In the genomic region with DNA sequence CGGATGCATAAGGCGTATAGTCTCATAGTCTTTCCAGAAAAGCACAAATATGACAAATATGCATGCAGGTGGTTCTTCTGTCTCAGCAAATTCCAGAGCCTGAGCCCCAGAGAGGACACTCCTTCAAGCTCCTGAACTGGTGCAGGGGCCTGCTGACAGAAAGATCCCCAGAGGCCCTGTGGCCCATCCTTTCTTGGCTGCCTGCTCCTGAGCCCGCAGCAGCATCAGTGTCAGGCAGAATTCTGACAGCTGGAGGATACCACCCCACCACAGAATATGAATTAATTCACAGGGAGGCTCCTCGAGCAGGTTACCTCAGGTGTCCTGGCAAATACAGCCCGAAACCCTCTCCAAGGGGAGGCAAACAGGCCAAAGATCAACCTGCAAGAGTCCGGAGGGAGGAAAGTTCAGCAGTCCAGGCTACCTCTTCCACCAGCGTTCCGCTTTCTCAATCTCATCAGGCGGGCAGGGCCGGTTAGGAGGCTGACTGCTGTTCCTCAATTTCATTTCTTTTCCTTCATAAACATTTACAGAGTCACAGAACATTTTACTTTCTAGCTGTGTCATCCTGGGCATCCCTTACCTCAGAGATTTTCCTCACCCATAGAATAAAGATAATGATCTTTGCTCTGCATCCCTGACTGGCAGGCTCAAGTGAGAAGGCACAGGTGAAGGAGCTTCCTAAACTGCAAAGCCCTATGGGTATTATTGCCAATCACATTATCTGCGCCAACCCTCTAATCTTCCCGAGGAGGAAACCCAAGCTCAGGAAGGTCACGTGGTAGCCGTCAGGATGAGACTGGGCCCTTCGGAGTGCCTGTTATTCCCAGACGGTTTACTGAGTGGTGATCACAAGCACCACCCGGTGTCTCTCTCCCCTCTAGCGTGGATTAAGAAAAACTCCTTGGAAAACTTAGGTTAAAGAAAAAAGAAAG, we compare ENCODE assay signal across 1 cellular context.
TF ChIP-seq lines count a peak whose summit lies in the region.

No MANE protein-coding gene starts in this region.

TF ChIP-seq in K562, 482 proteins besides CTCF, POLR2A, EP300 and RAD21 (continued from another document and continues in another):
- TF ChIP-seq, protein P1, sequence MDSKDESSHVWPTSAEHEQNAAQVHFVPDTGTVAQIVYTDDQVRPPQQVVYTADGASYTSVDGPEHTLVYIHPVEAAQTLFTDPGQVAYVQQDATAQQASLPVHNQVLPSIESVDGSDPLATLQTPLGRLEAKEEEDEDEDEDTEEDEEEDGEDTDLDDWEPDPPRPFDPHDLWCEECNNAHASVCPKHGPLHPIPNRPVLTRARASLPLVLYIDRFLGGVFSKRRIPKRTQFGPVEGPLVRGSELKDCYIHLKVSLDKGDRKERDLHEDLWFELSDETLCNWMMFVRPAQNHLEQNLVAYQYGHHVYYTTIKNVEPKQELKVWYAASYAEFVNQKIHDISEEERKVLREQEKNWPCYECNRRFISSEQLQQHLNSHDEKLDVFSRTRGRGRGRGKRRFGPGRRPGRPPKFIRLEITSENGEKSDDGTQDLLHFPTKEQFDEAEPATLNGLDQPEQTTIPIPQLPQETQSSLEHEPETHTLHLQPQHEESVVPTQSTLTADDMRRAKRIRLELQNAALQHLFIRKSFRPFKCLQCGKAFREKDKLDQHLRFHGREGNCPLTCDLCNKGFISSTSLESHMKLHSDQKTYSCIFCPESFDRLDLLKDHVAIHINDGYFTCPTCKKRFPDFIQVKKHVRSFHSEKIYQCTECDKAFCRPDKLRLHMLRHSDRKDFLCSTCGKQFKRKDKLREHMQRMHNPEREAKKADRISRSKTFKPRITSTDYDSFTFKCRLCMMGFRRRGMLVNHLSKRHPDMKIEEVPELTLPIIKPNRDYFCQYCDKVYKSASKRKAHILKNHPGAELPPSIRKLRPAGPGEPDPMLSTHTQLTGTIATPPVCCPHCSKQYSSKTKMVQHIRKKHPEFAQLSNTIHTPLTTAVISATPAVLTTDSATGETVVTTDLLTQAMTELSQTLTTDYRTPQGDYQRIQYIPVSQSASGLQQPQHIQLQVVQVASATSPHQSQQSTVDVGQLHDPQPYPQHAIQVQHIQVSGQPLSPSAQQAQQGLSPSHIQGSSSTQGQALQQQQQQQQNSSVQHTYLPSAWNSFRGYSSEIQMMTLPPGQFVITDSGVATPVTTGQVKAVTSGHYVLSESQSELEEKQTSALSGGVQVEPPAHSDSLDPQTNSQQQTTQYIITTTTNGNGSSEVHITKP (IDR thresholded peaks at IDR 0.05; ENCODE audit: partially characterized antibody): no peak
- TF ChIP-seq THRAP3 (IDR thresholded peaks at IDR 0.05; ENCODE audit: borderline replicate concordance): no peak
- TF ChIP-seq, protein P2, sequence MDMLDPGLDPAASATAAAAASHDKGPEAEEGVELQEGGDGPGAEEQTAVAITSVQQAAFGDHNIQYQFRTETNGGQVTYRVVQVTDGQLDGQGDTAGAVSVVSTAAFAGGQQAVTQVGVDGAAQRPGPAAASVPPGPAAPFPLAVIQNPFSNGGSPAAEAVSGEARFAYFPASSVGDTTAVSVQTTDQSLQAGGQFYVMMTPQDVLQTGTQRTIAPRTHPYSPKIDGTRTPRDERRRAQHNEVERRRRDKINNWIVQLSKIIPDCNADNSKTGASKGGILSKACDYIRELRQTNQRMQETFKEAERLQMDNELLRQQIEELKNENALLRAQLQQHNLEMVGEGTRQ (CRISPR knock-in tag; IDR thresholded peaks at IDR 0.05): peak; percentile 85
- TF ChIP-seq PHF21A (IDR thresholded peaks at IDR 0.05; ENCODE audit: borderline replicate concordance, low read depth): no peak
- no peak for TF ChIP-seq ZNF764 (CRISPR knock-in tag; IDR thresholded peaks at IDR 0.05; ENCODE audit: low read depth)
- no peak for TF ChIP-seq SMARCA4 (IDR thresholded peaks at IDR 0.05)
- TF ChIP-seq RNF2 (IDR thresholded peaks at IDR 0.05): no peak
- no peak for TF ChIP-seq HLTF (IDR thresholded peaks at IDR 0.05)
- TF ChIP-seq CHD4 (IDR thresholded peaks at IDR 0.05; ENCODE audit: insufficient read depth, insufficient replicate concordance, low read depth, low read length, poor library complexity, severe bottlenecking): no peak
- TF ChIP-seq, protein P3, sequence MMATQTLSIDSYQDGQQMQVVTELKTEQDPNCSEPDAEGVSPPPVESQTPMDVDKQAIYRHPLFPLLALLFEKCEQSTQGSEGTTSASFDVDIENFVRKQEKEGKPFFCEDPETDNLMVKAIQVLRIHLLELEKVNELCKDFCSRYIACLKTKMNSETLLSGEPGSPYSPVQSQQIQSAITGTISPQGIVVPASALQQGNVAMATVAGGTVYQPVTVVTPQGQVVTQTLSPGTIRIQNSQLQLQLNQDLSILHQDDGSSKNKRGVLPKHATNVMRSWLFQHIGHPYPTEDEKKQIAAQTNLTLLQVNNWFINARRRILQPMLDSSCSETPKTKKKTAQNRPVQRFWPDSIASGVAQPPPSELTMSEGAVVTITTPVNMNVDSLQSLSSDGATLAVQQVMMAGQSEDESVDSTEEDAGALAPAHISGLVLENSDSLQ (IDR thresholded peaks at IDR 0.05): 0 out of 2 replicates have a peak, but pooled peaks have one; percentile 21
- TF ChIP-seq TAF7 (tag; IDR thresholded peaks at IDR 0.05): no peak
- TF ChIP-seq HNRNPK (IDR thresholded peaks at IDR 0.05; ENCODE audit: low read depth, low read length, poor library complexity, severe bottlenecking): no peak
- TF ChIP-seq RAD51 (IDR thresholded peaks at IDR 0.05; ENCODE audit: borderline replicate concordance, low read depth): peak; percentile 89
- TF ChIP-seq CBFA2T2 (conservative IDR thresholded peaks at IDR 0.05): peak; percentile 58
- TF ChIP-seq, protein P4, sequence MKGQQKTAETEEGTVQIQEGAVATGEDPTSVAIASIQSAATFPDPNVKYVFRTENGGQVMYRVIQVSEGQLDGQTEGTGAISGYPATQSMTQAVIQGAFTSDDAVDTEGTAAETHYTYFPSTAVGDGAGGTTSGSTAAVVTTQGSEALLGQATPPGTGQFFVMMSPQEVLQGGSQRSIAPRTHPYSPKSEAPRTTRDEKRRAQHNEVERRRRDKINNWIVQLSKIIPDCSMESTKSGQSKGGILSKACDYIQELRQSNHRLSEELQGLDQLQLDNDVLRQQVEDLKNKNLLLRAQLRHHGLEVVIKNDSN (CRISPR knock-in tag; IDR thresholded peaks at IDR 0.05): peak; percentile 84
- no peak for TF ChIP-seq ZNF174 (CRISPR knock-in tag; IDR thresholded peaks at IDR 0.05)
- no peak for TF ChIP-seq DIDO1 (tag; IDR thresholded peaks at IDR 0.05; ENCODE audit: low read depth)
- no peak for TF ChIP-seq TSC22D4 (tag; IDR thresholded peaks at IDR 0.05)
- TF ChIP-seq, protein P5, sequence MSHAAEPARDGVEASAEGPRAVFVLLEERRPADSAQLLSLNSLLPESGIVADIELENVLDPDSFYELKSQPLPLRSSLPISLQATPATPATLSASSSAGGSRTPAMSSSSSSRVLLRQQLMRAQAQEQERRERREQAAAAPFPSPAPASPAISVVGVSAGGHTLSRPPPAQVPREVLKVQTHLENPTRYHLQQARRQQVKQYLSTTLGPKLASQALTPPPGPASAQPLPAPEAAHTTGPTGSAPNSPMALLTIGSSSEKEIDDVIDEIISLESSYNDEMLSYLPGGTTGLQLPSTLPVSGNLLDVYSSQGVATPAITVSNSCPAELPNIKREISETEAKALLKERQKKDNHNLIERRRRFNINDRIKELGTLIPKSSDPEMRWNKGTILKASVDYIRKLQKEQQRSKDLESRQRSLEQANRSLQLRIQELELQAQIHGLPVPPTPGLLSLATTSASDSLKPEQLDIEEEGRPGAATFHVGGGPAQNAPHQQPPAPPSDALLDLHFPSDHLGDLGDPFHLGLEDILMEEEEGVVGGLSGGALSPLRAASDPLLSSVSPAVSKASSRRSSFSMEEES (CRISPR knock-in tag; IDR thresholded peaks at IDR 0.05): peak; percentile 95
- TF ChIP-seq, protein P6, sequence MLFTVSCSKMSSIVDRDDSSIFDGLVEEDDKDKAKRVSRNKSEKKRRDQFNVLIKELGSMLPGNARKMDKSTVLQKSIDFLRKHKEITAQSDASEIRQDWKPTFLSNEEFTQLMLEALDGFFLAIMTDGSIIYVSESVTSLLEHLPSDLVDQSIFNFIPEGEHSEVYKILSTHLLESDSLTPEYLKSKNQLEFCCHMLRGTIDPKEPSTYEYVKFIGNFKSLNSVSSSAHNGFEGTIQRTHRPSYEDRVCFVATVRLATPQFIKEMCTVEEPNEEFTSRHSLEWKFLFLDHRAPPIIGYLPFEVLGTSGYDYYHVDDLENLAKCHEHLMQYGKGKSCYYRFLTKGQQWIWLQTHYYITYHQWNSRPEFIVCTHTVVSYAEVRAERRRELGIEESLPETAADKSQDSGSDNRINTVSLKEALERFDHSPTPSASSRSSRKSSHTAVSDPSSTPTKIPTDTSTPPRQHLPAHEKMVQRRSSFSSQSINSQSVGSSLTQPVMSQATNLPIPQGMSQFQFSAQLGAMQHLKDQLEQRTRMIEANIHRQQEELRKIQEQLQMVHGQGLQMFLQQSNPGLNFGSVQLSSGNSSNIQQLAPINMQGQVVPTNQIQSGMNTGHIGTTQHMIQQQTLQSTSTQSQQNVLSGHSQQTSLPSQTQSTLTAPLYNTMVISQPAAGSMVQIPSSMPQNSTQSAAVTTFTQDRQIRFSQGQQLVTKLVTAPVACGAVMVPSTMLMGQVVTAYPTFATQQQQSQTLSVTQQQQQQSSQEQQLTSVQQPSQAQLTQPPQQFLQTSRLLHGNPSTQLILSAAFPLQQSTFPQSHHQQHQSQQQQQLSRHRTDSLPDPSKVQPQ (CRISPR knock-in tag; IDR thresholded peaks at IDR 0.05; ENCODE audit: borderline replicate concordance): no peak
- peak; percentile 9 for TF ChIP-seq TAF1 (IDR thresholded peaks at IDR 0.05; ENCODE audit: control insufficient read depth, extremely low read depth, insufficient read depth, low read length, severe bottlenecking)
- no peak for TF ChIP-seq RBM22 (IDR thresholded peaks at IDR 0.05; ENCODE audit: low read depth, low read length, poor library complexity, severe bottlenecking)
- no peak for TF ChIP-seq CREM (IDR thresholded peaks at IDR 0.05; ENCODE audit: low read depth)
- 0 out of 2 replicates have a peak, but pooled peaks have one; percentile 41 for TF ChIP-seq ZNF766 (CRISPR knock-in tag; conservative IDR thresholded peaks at IDR 0.05)
- TF ChIP-seq POU5F1 (IDR thresholded peaks at IDR 0.05; ENCODE audit: borderline replicate concordance, low read depth, low read length, partially characterized antibody): no peak
- TF ChIP-seq CXXC5 (CRISPR knock-in tag; IDR thresholded peaks at IDR 0.05): 0 out of 2 replicates have a peak, but pooled peaks have one; percentile 12
- TF ChIP-seq RFX1 (IDR thresholded peaks at IDR 0.05): no peak
- TF ChIP-seq RFX7 (CRISPR knock-in tag; IDR thresholded peaks at IDR 0.05): no peak
- TF ChIP-seq MAFK (IDR thresholded peaks at IDR 0.05; ENCODE audit: low read length): no peak
- TF ChIP-seq, protein P7, sequence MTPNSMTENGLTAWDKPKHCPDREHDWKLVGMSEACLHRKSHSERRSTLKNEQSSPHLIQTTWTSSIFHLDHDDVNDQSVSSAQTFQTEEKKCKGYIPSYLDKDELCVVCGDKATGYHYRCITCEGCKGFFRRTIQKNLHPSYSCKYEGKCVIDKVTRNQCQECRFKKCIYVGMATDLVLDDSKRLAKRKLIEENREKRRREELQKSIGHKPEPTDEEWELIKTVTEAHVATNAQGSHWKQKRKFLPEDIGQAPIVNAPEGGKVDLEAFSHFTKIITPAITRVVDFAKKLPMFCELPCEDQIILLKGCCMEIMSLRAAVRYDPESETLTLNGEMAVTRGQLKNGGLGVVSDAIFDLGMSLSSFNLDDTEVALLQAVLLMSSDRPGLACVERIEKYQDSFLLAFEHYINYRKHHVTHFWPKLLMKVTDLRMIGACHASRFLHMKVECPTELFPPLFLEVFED (CRISPR knock-in tag; conservative IDR thresholded peaks at IDR 0.05): no peak
- TF ChIP-seq, protein P8, sequence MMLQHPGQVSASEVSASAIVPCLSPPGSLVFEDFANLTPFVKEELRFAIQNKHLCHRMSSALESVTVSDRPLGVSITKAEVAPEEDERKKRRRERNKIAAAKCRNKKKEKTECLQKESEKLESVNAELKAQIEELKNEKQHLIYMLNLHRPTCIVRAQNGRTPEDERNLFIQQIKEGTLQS (IDR thresholded peaks at IDR 0.05): no peak
- TF ChIP-seq, protein P8 (CRISPR knock-in tag; conservative IDR thresholded peaks at IDR 0.05): 0 out of 2 replicates have a peak, but pooled peaks have one; percentile 48
- TF ChIP-seq SIN3B (IDR thresholded peaks at IDR 0.05; ENCODE audit: low read depth): no peak
- TF ChIP-seq MYC (IDR thresholded peaks at IDR 0.05; ENCODE audit: low read depth, low read length): no peak
- no peak for TF ChIP-seq MYC (CRISPR knock-in tag; IDR thresholded peaks at IDR 0.05; ENCODE audit: borderline replicate concordance, low read depth)
- TF ChIP-seq TOE1 (IDR thresholded peaks at IDR 0.05; ENCODE audit: borderline replicate concordance): peak; percentile 92
- no peak for TF ChIP-seq TOE1 (CRISPR knock-in tag; IDR thresholded peaks at IDR 0.05; ENCODE audit: borderline replicate concordance, low read depth)
- TF ChIP-seq ZNF57 (CRISPR knock-in tag; IDR thresholded peaks at IDR 0.05): no peak
- no peak for TF ChIP-seq C11orf30 (IDR thresholded peaks at IDR 0.05; ENCODE audit: low read depth)
- TF ChIP-seq ZNF436 (CRISPR knock-in tag; IDR thresholded peaks at IDR 0.05): no peak
- TF ChIP-seq JUNB (CRISPR knock-in tag; conservative IDR thresholded peaks at IDR 0.05): 0 out of 2 replicates have a peak, but pooled peaks have one; percentile 3
- TF ChIP-seq, protein P9, sequence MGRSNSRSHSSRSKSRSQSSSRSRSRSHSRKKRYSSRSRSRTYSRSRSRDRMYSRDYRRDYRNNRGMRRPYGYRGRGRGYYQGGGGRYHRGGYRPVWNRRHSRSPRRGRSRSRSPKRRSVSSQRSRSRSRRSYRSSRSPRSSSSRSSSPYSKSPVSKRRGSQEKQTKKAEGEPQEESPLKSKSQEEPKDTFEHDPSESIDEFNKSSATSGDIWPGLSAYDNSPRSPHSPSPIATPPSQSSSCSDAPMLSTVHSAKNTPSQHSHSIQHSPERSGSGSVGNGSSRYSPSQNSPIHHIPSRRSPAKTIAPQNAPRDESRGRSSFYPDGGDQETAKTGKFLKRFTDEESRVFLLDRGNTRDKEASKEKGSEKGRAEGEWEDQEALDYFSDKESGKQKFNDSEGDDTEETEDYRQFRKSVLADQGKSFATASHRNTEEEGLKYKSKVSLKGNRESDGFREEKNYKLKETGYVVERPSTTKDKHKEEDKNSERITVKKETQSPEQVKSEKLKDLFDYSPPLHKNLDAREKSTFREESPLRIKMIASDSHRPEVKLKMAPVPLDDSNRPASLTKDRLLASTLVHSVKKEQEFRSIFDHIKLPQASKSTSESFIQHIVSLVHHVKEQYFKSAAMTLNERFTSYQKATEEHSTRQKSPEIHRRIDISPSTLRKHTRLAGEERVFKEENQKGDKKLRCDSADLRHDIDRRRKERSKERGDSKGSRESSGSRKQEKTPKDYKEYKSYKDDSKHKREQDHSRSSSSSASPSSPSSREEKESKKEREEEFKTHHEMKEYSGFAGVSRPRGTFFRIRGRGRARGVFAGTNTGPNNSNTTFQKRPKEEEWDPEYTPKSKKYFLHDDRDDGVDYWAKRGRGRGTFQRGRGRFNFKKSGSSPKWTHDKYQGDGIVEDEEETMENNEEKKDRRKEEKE (IDR thresholded peaks at IDR 0.05; ENCODE audit: borderline replicate concordance in 1 of 2, control insufficient read depth in 1 of 2, low read depth in 2 of 2, low read length in 1 of 2): no peak
- TF ChIP-seq SPI1 (IDR thresholded peaks at IDR 0.05; ENCODE audit: borderline replicate concordance, low read depth, low read length): 0 out of 2 replicates have a peak, but pooled peaks have one; percentile 2
- TF ChIP-seq HDGF (IDR thresholded peaks at IDR 0.05): no peak
- no peak for TF ChIP-seq NRF1 (conservative IDR thresholded peaks at IDR 0.05 in 1 of 2, IDR thresholded peaks at IDR 0.05 in 1 of 2)
- TF ChIP-seq WHSC1 (IDR thresholded peaks at IDR 0.05; ENCODE audit: low read length): no peak
- no peak for TF ChIP-seq MECOM (CRISPR knock-in tag; IDR thresholded peaks at IDR 0.05)
